8 cellular contexts compared by ENCODE assay signal in genomic region chr7:92631067-92631829, GRCh38. TPM values are rescaled to one million over a fixed set of nuclear protein-coding genes. Genes with fewer than 3 reads are reported as not detected.
DNase-seq lines count a peak whose midpoint lies in the region; ATAC-seq and TF ChIP-seq lines count a peak whose summit lies in the region.

No MANE protein-coding gene starts in this region.

- peaks cover 39% of the 10 kb centered on the region for H3K4me1 Mint-ChIP-seq in dendritic cell treated with granulocyte-macrophage colony-stimulating factor and Interleukin-4, amounts not matched to agents 40 ng/mL and 50 ng/mL, for 4 days (ENCODE audit: low read depth)

- TF ChIP-seq POLR2A in right lobe of liver (IDR thresholded peaks at IDR 0.05) = no peak

- no peaks in the 10 kb centered on the region for H3K9me3 ChIP-seq in right lobe of liver

- peaks cover 20% of the 10 kb centered on the region for H3K36me3 Mint-ChIP-seq in dendritic cell treated with granulocyte-macrophage colony-stimulating factor and Interleukin-4, amounts not matched to agents 40 ng/mL and 50 ng/mL, for 4 days (ENCODE audit: low read depth)

- H3K4me3 ChIP-seq in GM12865 (ENCODE audit: low read depth, low read length) (no peak overlapping the region; the same call in 1 of the 2 replicates), right lobe of liver (no peak overlapping the region)

- intact Hi-C loops in dendritic cell treated with granulocyte-macrophage colony-stimulating factor and Interleukin-4, amounts not matched to agents 40 ng/mL and 50 ng/mL, for 4 days (cut with micrococcal nuclease) = loop anchor here (5.0 kb wide), 1 partner anchor 516 kb away; the partner anchor contains the start of gene SAMD9L
- intact Hi-C loops in right lobe of liver (cut with DNase I) = no loop called here

- H3K4me1 ChIP-seq in right lobe of liver = peaks cover 0 to 29% (median 7%) of the 10 kb centered on the region in 4 donors

- no peaks in the 10 kb centered on the region for H3K36me3 ChIP-seq in right lobe of liver

- H3K27ac Mint-ChIP-seq in dendritic cell treated with granulocyte-macrophage colony-stimulating factor and Interleukin-4, amounts not matched to agents 40 ng/mL and 50 ng/mL, for 4 days = peak overlapping the region; percentile 21

- peaks cover 30% of the 10 kb centered on the region for H3K9me3 Mint-ChIP-seq in dendritic cell treated with granulocyte-macrophage colony-stimulating factor and Interleukin-4, amounts not matched to agents 40 ng/mL and 50 ng/mL, for 4 days

- no peak overlapping the region for H3K27ac ChIP-seq in right lobe of liver

- WGBS in right lobe of liver (ENCODE audit: insufficient coverage, low coverage, low lambda C conversion rate, missing lambda C conversion rate) = 66% methylated on average over 4 of the region's 5 CpGs

- no peak for TF ChIP-seq CTCF in GM12865 (IDR thresholded peaks at IDR 0.05; ENCODE audit: insufficient read depth, low read depth, low read length, missing control alignments)
- TF ChIP-seq CTCF in right lobe of liver (IDR thresholded peaks at IDR 0.05) = no peak

- ATAC-seq in GM21390 (IDR thresholded peaks at IDR 0.05; ENCODE audit: unreplicated experiment) = peak; percentile 51
- peak; percentile 66 for ATAC-seq in HG03520 (IDR thresholded peaks at IDR 0.05; ENCODE audit: unreplicated experiment)
- ATAC-seq in right lobe of liver = no peak

- no peaks in the 10 kb centered on the region for H3K27me3 ChIP-seq in right lobe of liver

- H3K27me3 Mint-ChIP-seq in dendritic cell treated with granulocyte-macrophage colony-stimulating factor and Interleukin-4, amounts not matched to agents 40 ng/mL and 50 ng/mL, for 4 days = no peaks in the 10 kb centered on the region

- DNase-seq in GM12865 (ENCODE audit: low read depth) (peak; percentile 72), mesenteric fat pad (ENCODE audit: low spot score) (no peak), right lobe of liver (no peak), globus pallidus (ENCODE audit: low spot score) (no peak)
- DNase-seq in effector CD4-positive, alpha-beta T cell = no peak

- H3K4me3 Mint-ChIP-seq in dendritic cell treated with granulocyte-macrophage colony-stimulating factor and Interleukin-4, amounts not matched to agents 40 ng/mL and 50 ng/mL, for 4 days = no peak overlapping the region

RNA-seq across cellular contexts. Expression of gene FAM133B, which starts 41.1 kb away (rescaled TPM):
- total RNA-seq in mesenteric fat pad (24.0 TPM), right lobe of liver (10 to 100 TPM in 3 of 6 experiments, 1 to 10 TPM in 3; 8.6 to 11.6 (median 9.7) TPM)

Comparison
In these comparisons a context has a peak if more than half of its experiments do, and no peak if none do; other contexts are left out.
1. ATAC-seq: peak in GM21390 (single experiment) and HG03520 (single experiment); none in right lobe of liver (0 of 4).